ENCODE assay signal across 16 cellular contexts in genomic region chr14:68373847-68374582, GRCh38.
DNase-seq lines count a peak whose midpoint lies in the region; ATAC-seq and TF ChIP-seq lines count a peak whose summit lies in the region.
"Had no signal": no experiment of that assay in that cellular context is flagged by ENCODE, and none has a peak within 500 bp of the region (broad histone marks: within the 10 kb centered on the region; RNA-seq: fewer than 3 reads in every experiment).

No MANE protein-coding gene starts in this region.

- no peaks in the 10 kb centered on the region for H3K9me3 Mint-ChIP-seq in HFFc6
- H3K9me3 Mint-ChIP-seq: activated T-helper 17 cell treated with anti-CD3 and anti-CD28 coated beads, Interleukin-2, amount 50 U/mL, for 72 hours had no signal

- no peaks in the 10 kb centered on the region for H3K27me3 ChIP-seq in uterus
- H3K27me3 ChIP-seq: ascending aorta, right atrium auricular region, vagina had no signal

- intact Hi-C loops in uterus (cut with DNase I; ENCODE audit: low total_unique reads), result no loop called here

- TF ChIP-seq POLR2A in uterus (IDR thresholded peaks at IDR 0.05), result no peak

- DNase-seq in NCI-H146 (lab: John Stamatoyannopoulos, UW) (peak; percentile 32), uterus (no peak), HFFc6 (no peak)
- DNase-seq in activated CD8-positive, alpha-beta memory T cell treated with anti-CD3 and anti-CD28 coated beads, Interleukin-2, amount 50 U/mL, for 4 hours, result no peak
- DNase-seq: lower lobe of right lung; RPMI8226; stimulated activated naive CD4-positive, alpha-beta T cell treated with Interleukin-2 at 50 U/mL for 16 hours; T-helper 9 cell had no signal

- H3K36me3 Mint-ChIP-seq in HFFc6 (ENCODE audit: low read depth), result no peaks in the 10 kb centered on the region

- no peak overlapping the region for H3K27ac Mint-ChIP-seq in HFFc6
- H3K27ac Mint-ChIP-seq: activated T-helper 17 cell treated with anti-CD3 and anti-CD28 coated beads, Interleukin-2, amount 50 U/mL, for 72 hours had no signal

- no peaks in the 10 kb centered on the region for H3K27me3 Mint-ChIP-seq in HFFc6 (ENCODE audit: insufficient read depth)
- H3K27me3 Mint-ChIP-seq: activated T-helper 17 cell treated with anti-CD3 and anti-CD28 coated beads, Interleukin-2, amount 50 U/mL, for 72 hours had no signal

- TF ChIP-seq CTCF in uterus (IDR thresholded peaks at IDR 0.05) (no peak), HFFc6 (IDR thresholded peaks at IDR 0.05) (no peak)

- H3K4me1 Mint-ChIP-seq in HFFc6 (ENCODE audit: low read depth), result peaks cover 15% of the 10 kb centered on the region

- no peak overlapping the region for H3K4me3 ChIP-seq in uterus
- H3K4me3 ChIP-seq: ascending aorta, coronary artery, lower lobe of right lung, right atrium auricular region, vagina had no signal

- H3K36me3 ChIP-seq in uterus, result no peaks in the 10 kb centered on the region
- H3K36me3 ChIP-seq: ascending aorta, lower lobe of right lung, right atrium auricular region, vagina had no signal

- ATAC-seq in GM18868 (IDR thresholded peaks at IDR 0.05; ENCODE audit: unreplicated experiment), result peak; percentile 55
- ATAC-seq in esophagus mucosa, result peak; percentile 17
- no peak for ATAC-seq in GM21528 (IDR thresholded peaks at IDR 0.05; ENCODE audit: low FRiP score, unreplicated experiment)
- ATAC-seq: activated T-helper 17 cell treated with anti-CD3 and anti-CD28 coated beads, Interleukin-2, amount 50 U/mL, for 72 hours; lower lobe of right lung had no signal

- no peak overlapping the region for H3K4me3 Mint-ChIP-seq in HFFc6
- H3K4me3 Mint-ChIP-seq: activated T-helper 17 cell treated with anti-CD3 and anti-CD28 coated beads, Interleukin-2, amount 50 U/mL, for 72 hours had no signal

- peaks cover 0 to 14% of the 10 kb centered on the region in 2 donors for H3K4me1 ChIP-seq in uterus

- H3K27ac ChIP-seq in uterus, result peak overlapping the region; percentile 34 to 72
- H3K27ac ChIP-seq: ascending aorta, coronary artery, lower lobe of right lung, right atrium auricular region, vagina had no signal

- H3K9me3 ChIP-seq in uterus, result no peaks in the 10 kb centered on the region
- H3K9me3 ChIP-seq: ascending aorta, lower lobe of right lung, right atrium auricular region, vagina had no signal
